23 cellular contexts compared by ENCODE assay signal in the genomic region with DNA sequence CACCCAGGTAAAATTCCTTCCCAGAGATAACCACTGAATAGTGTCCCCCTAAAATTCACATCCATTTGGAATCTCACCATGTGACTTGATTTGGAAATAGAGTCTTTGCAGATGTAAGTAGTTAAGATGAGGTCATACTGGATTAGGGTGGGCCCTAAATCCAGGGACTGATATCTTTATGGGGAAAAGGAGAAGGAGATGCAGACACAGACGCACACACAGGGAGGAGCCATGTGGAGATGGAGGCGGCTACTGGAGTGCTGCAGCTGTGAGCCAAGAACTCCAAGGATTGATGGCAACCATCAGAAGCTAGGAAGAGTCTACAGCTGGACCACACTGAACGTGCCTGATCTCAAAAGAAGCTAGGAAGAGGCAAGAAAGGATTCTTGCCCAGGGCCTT.
"Had no signal": no experiment of that assay in that cellular context is flagged by ENCODE, and none has a peak within 500 bp of the region (broad histone marks: within the 10 kb centered on the region; RNA-seq: fewer than 3 reads in every experiment).

No MANE protein-coding gene starts in this region.

- H3K36me3 Mint-ChIP-seq: memory B cell; natural killer cell; neural progenitor cell; stimulated activated naive B cell treated with anti-CD40 and anti-IgM and Interleukin-4, amounts not matched to agents 10 μg/mL and 1 μg/mL and 100 μg/mL, for 72 hours had no signal

- ATAC-seq: gastrocnemius medialis; natural killer cell; stimulated activated naive B cell treated with anti-CD40 and anti-IgM and Interleukin-4, amounts not matched to agents 10 μg/mL and 1 μg/mL and 100 μg/mL, for 72 hours; upper lobe of right lung had no signal

- H3K36me3 ChIP-seq: colonic mucosa, esophagus muscularis mucosa, gastrocnemius medialis, neural progenitor cell, prostate gland, right atrium auricular region, sigmoid colon, spleen, suprapubic skin, transverse colon, upper lobe of right lung, vagina had no signal

- H3K9me3 ChIP-seq: colonic mucosa, esophagus muscularis mucosa, gastrocnemius medialis, prostate gland, right atrium auricular region, sigmoid colon, spleen, suprapubic skin, transverse colon, upper lobe of right lung, vagina had no signal

- H3K4me2 ChIP-seq: neural progenitor cell had no signal

- H3K4me3 ChIP-seq: colonic mucosa, esophagus muscularis mucosa, gastrocnemius medialis, lung, neural progenitor cell, prostate gland, right atrium auricular region, sigmoid colon, spleen, suprapubic skin, transverse colon, upper lobe of right lung, vagina had no signal

- H3K4me1 Mint-ChIP-seq: central memory CD8-positive, alpha-beta T cell; memory B cell; natural killer cell; stimulated activated naive B cell treated with anti-CD40 and anti-IgM and Interleukin-4, amounts not matched to agents 10 μg/mL and 1 μg/mL and 100 μg/mL, for 72 hours had no signal

- H3K9ac ChIP-seq: neural progenitor cell, parathyroid adenoma had no signal

- H3K27me3 ChIP-seq: colonic mucosa, esophagus muscularis mucosa, gastrocnemius medialis, neural progenitor cell, right atrium auricular region, sigmoid colon, suprapubic skin, transverse colon, upper lobe of right lung, vagina had no signal

- DNase-seq: colonic mucosa; effector CD8-positive, alpha-beta T cell; endodermal cell; gastrocnemius medialis; head of caudate nucleus; natural killer cell; sigmoid colon; spleen; stimulated activated naive B cell treated with anti-CD40 and anti-IgM and Interleukin-4, amounts not matched to agents 10 μg/mL and 1 μg/mL and 100 μg/mL, for 72 hours; transverse colon; upper lobe of right lung had no signal

- H3K9me3 Mint-ChIP-seq: central memory CD8-positive, alpha-beta T cell; dendritic cell treated with granulocyte-macrophage colony-stimulating factor and Interleukin-4, amounts not matched to agents 40 ng/mL and 50 ng/mL, for 4 days; endodermal cell; memory B cell; natural killer cell; neural progenitor cell; stimulated activated naive B cell treated with anti-CD40 and anti-IgM and Interleukin-4, amounts not matched to agents 10 μg/mL and 1 μg/mL and 100 μg/mL, for 72 hours; stimulated activated naive CD8-positive, alpha-beta T cell treated with anti-CD3 and anti-CD28 coated beads, Interleukin-15, Interleukin-2, amounts not matched to agents 100 ng/mL and 50 ng/mL, for 24 hours had no signal

- H3K79me2 ChIP-seq: parathyroid adenoma had no signal

- H3K4me3 Mint-ChIP-seq: central memory CD8-positive, alpha-beta T cell; dendritic cell treated with granulocyte-macrophage colony-stimulating factor and Interleukin-4, amounts not matched to agents 40 ng/mL and 50 ng/mL, for 4 days; endodermal cell; memory B cell; natural killer cell; neural progenitor cell; stimulated activated naive B cell treated with anti-CD40 and anti-IgM and Interleukin-4, amounts not matched to agents 10 μg/mL and 1 μg/mL and 100 μg/mL, for 72 hours; stimulated activated naive CD8-positive, alpha-beta T cell treated with anti-CD3 and anti-CD28 coated beads, Interleukin-15, Interleukin-2, amounts not matched to agents 100 ng/mL and 50 ng/mL, for 24 hours had no signal

- H2AFZ ChIP-seq: neural progenitor cell, parathyroid adenoma had no signal

- H3K4me1 ChIP-seq: colonic mucosa, gastrocnemius medialis, parathyroid adenoma, prostate gland, right atrium auricular region, sigmoid colon, spleen, suprapubic skin, transverse colon, upper lobe of right lung, vagina had no signal

- H3K27ac ChIP-seq: colonic mucosa, esophagus muscularis mucosa, gastrocnemius medialis, neural progenitor cell, parathyroid adenoma, prostate gland, right atrium auricular region, sigmoid colon, spleen, suprapubic skin, transverse colon, upper lobe of right lung, vagina had no signal

- H3K27ac Mint-ChIP-seq: dendritic cell treated with granulocyte-macrophage colony-stimulating factor and Interleukin-4, amounts not matched to agents 40 ng/mL and 50 ng/mL, for 4 days; endodermal cell; memory B cell; natural killer cell; neural progenitor cell; stimulated activated naive B cell treated with anti-CD40 and anti-IgM and Interleukin-4, amounts not matched to agents 10 μg/mL and 1 μg/mL and 100 μg/mL, for 72 hours; stimulated activated naive CD8-positive, alpha-beta T cell treated with anti-CD3 and anti-CD28 coated beads, Interleukin-15, Interleukin-2, amounts not matched to agents 100 ng/mL and 50 ng/mL, for 24 hours had no signal
